Comparison of ENCODE assay signal across 21 cellular contexts in genomic region chr17:44075598-44076293, GRCh38. TPM values are rescaled to one million over a fixed set of nuclear protein-coding genes. Genes with fewer than 3 reads are reported as not detected.
DNase-seq lines count a peak whose midpoint lies in the region; ATAC-seq and TF ChIP-seq lines count a peak whose summit lies in the region.
"Had no signal": no experiment of that assay in that cellular context is flagged by ENCODE, and none has a peak within 500 bp of the region (broad histone marks: within the 10 kb centered on the region; RNA-seq: fewer than 3 reads in every experiment).

No MANE protein-coding gene starts in this region.

- H3K9me3 Mint-ChIP-seq in activated naive CD4-positive, alpha-beta T cell treated with anti-CD3 and anti-CD28 coated beads, Interleukin-2, amount 50 U/mL, for 72 hours, result no peaks in the 10 kb centered on the region
- no peaks in the 10 kb centered on the region for H3K9me3 Mint-ChIP-seq in activated naive CD4-positive, alpha-beta T cell treated with anti-CD3 and anti-CD28 coated beads, Interleukin-2, amount 10 ng/mL, durations not matched to agents 7 days and 5 days
- H3K9me3 Mint-ChIP-seq in stimulated activated naive B cell treated with anti-CD40 and anti-IgM and Interleukin-4, amounts not matched to agents 10 μg/mL and 1 μg/mL and 100 μg/mL, for 72 hours, result no peaks in the 10 kb centered on the region
- H3K9me3 Mint-ChIP-seq in activated CD4-positive, alpha-beta memory T cell treated with anti-CD3 and anti-CD28 coated beads, Interleukin-2, amount 10 ng/mL, durations not matched to agents 7 days and 5 days, result no peaks in the 10 kb centered on the region
- H3K9me3 Mint-ChIP-seq: activated CD4-positive, alpha-beta T cell treated with anti-CD3 and anti-CD28 coated beads, Interleukin-2, amount 10 ng/mL, durations not matched to agents 7 days and 5 days had no signal

- H3K4me1 ChIP-seq in liver (ENCODE audit: control insufficient read depth in 4 of 4, insufficient read depth in 4 of 4, low read length in 3 of 4), result peaks cover 8 to 40% (median 32%) of the 10 kb centered on the region in 4 donors

- TF ChIP-seq RAD21 in liver (IDR thresholded peaks at IDR 0.05), result no peak

- no peak overlapping the region for H3K4me3 Mint-ChIP-seq in activated naive CD4-positive, alpha-beta T cell treated with anti-CD3 and anti-CD28 coated beads, Interleukin-2, amount 10 ng/mL, durations not matched to agents 7 days and 5 days
- no peak overlapping the region for H3K4me3 Mint-ChIP-seq in stimulated activated naive B cell treated with anti-CD40 and anti-IgM and Interleukin-4, amounts not matched to agents 10 μg/mL and 1 μg/mL and 100 μg/mL, for 72 hours
- no peak overlapping the region for H3K4me3 Mint-ChIP-seq in activated CD4-positive, alpha-beta memory T cell treated with anti-CD3 and anti-CD28 coated beads, Interleukin-2, amount 10 ng/mL, durations not matched to agents 7 days and 5 days
- H3K4me3 Mint-ChIP-seq: activated CD4-positive, alpha-beta T cell treated with anti-CD3 and anti-CD28 coated beads, Interleukin-2, amount 10 ng/mL, durations not matched to agents 7 days and 5 days had no signal

- H3K9ac ChIP-seq in liver (ENCODE audit: low read depth in 1 of 2, low read length in 2 of 2), result no peak overlapping the region

- ATAC-seq in activated naive CD4-positive, alpha-beta T cell treated with anti-CD3 and anti-CD28 coated beads, Interleukin-2, amount 50 U/mL, for 72 hours, result no peak
- ATAC-seq in stimulated activated naive B cell treated with anti-CD40 and anti-IgM and Interleukin-4, amounts not matched to agents 10 μg/mL and 1 μg/mL and 100 μg/mL, for 72 hours (replicated peaks), result no peak
- ATAC-seq: Panc1; stimulated activated naive CD8-positive, alpha-beta T cell treated with anti-CD3 and anti-CD28 coated beads, Interleukin-15, Interleukin-2, amounts not matched to agents 100 U/mL and 50 U/mL, for 24 hours had no signal

- H3K36me3 Mint-ChIP-seq in activated naive CD4-positive, alpha-beta T cell treated with anti-CD3 and anti-CD28 coated beads, Interleukin-2, amount 50 U/mL, for 72 hours, result no peaks in the 10 kb centered on the region
- H3K36me3 Mint-ChIP-seq in activated naive CD4-positive, alpha-beta T cell treated with anti-CD3 and anti-CD28 coated beads, Interleukin-2, amount 10 ng/mL, durations not matched to agents 7 days and 5 days, result peaks cover 17% of the 10 kb centered on the region
- H3K36me3 Mint-ChIP-seq in stimulated activated naive B cell treated with anti-CD40 and anti-IgM and Interleukin-4, amounts not matched to agents 10 μg/mL and 1 μg/mL and 100 μg/mL, for 72 hours, result peaks cover 32 to 63% of the 10 kb centered on the region in 2 donors
- H3K36me3 Mint-ChIP-seq in activated CD4-positive, alpha-beta memory T cell treated with anti-CD3 and anti-CD28 coated beads, Interleukin-2, amount 10 ng/mL, durations not matched to agents 7 days and 5 days (ENCODE audit: low read depth), result peaks cover 27% of the 10 kb centered on the region

- 91% methylated on average over 10 of the region's 10 CpGs for WGBS in liver

- peak overlapping the region; percentile 36 to 61 for H3K27ac Mint-ChIP-seq in activated naive CD4-positive, alpha-beta T cell treated with anti-CD3 and anti-CD28 coated beads, Interleukin-2, amount 50 U/mL, for 72 hours
- H3K27ac Mint-ChIP-seq in activated naive CD4-positive, alpha-beta T cell treated with anti-CD3 and anti-CD28 coated beads, Interleukin-2, amount 10 ng/mL, durations not matched to agents 7 days and 5 days, result no peak overlapping the region
- peak overlapping the region; percentile 51 for H3K27ac Mint-ChIP-seq in stimulated activated naive B cell treated with anti-CD40 and anti-IgM and Interleukin-4, amounts not matched to agents 10 μg/mL and 1 μg/mL and 100 μg/mL, for 72 hours
- H3K27ac Mint-ChIP-seq in activated CD4-positive, alpha-beta memory T cell treated with anti-CD3 and anti-CD28 coated beads, Interleukin-2, amount 10 ng/mL, durations not matched to agents 7 days and 5 days, result no peak overlapping the region
- H3K27ac Mint-ChIP-seq: activated CD4-positive, alpha-beta T cell treated with anti-CD3 and anti-CD28 coated beads, Interleukin-2, amount 10 ng/mL, durations not matched to agents 7 days and 5 days had no signal

- H3K27ac ChIP-seq in VCaP (peak overlapping the region; percentile 98), liver (ENCODE audit: low read depth in 1 of 2, low read length in 2 of 2) (peak overlapping the region; percentile 2 to 44)

- CTCF ChIA-PET in activated naive CD4-positive, alpha-beta T cell treated with anti-CD3 and anti-CD28 coated beads, Interleukin-2, amount 10 ng/mL, durations not matched to agents 7 days and 5 days (lab: Charles Lee), result interaction anchor here (1.5 kb wide), 1 partner anchor 8 kb away, joined by 5 read pairs; no protein-coding TSS in a partner anchor
- CTCF ChIA-PET in activated CD4-positive, alpha-beta memory T cell treated with anti-CD3 and anti-CD28 coated beads, Interleukin-2, amount 10 ng/mL, durations not matched to agents 7 days and 5 days (lab: Charles Lee), result no interaction called here

- H3K36me3 ChIP-seq in liver (ENCODE audit: control insufficient read depth in 4 of 4, insufficient read depth in 3 of 4, low read depth in 1 of 4, low read length in 3 of 4), result peaks cover 0 to 24% (median 7%) of the 10 kb centered on the region in 4 donors

- H3K27me3 ChIP-seq in liver (ENCODE audit: control insufficient read depth in 4 of 4, insufficient read depth in 4 of 4, low read length in 3 of 4), result no peaks in the 10 kb centered on the region

- TF ChIP-seq CTCF in VCaP (conservative IDR thresholded peaks at IDR 0.05) (no peak), liver (IDR thresholded peaks at IDR 0.05; ENCODE audit: low read depth, low read length, missing input control) (no peak)

- no peak overlapping the region for H3K4me3 ChIP-seq in liver (ENCODE audit: low read depth in 1 of 3, low read length in 3 of 3)
- H3K4me3 ChIP-seq: smooth muscle cell had no signal

- DNase-seq in activated naive CD4-positive, alpha-beta T cell treated with anti-CD3 and anti-CD28 coated beads, Interleukin-2, amount 50 U/mL, for 72 hours (ENCODE audit: low spot score in 2 of 2), result no peak
- DNase-seq in activated naive CD4-positive, alpha-beta T cell treated with anti-CD3 and anti-CD28 coated beads, Interleukin-2, amount 10 ng/mL, durations not matched to agents 7 days and 5 days, result no peak
- DNase-seq in stimulated activated naive B cell treated with anti-CD40 and anti-IgM and Interleukin-4, amounts not matched to agents 10 μg/mL and 1 μg/mL and 100 μg/mL, for 72 hours, result no peak
- no peak for DNase-seq in activated CD4-positive, alpha-beta memory T cell treated with anti-CD3 and anti-CD28 coated beads, Interleukin-2, amount 10 ng/mL, durations not matched to agents 7 days and 5 days
- DNase-seq in kidney tubule cell (ENCODE audit: low spot score), result no peak
- no peak for DNase-seq in mucosa of gallbladder (ENCODE audit: low spot score)
- DNase-seq: 8988T; activated CD4-positive, alpha-beta T cell treated with anti-CD3 and anti-CD28 coated beads, Interleukin-2, amount 10 ng/mL, durations not matched to agents 7 days and 5 days; activated CD8-positive, alpha-beta memory T cell treated with anti-CD3 and anti-CD28 coated beads, Interleukin-2, amount 50 U/mL, for 4 hours; Calu3; cortex of kidney; midbrain; MM.1S; NCI-H1436; NCI-H2107; stimulated activated CD4-positive, alpha-beta T cell treated with anti-CD3 and anti-CD28 coated beads, Interleukin-2, amount 100 ng/mL, for 48 hours; stimulated activated naive CD8-positive, alpha-beta T cell treated with anti-CD3 and anti-CD28 coated beads, Interleukin-15, Interleukin-2, amounts not matched to agents 100 U/mL and 50 U/mL, for 24 hours had no signal

- POLR2A ChIA-PET in activated CD4-positive, alpha-beta memory T cell treated with anti-CD3 and anti-CD28 coated beads, Interleukin-2, amount 10 ng/mL, durations not matched to agents 7 days and 5 days (lab: Charles Lee), result interaction anchor here (1.7 kb wide), 1 partner anchor 10 kb away, joined by 10 read pairs; the partner anchor contains the start of gene LSM12

- no peaks in the 10 kb centered on the region for H3K9me3 ChIP-seq in liver (ENCODE audit: control insufficient read depth in 4 of 4, low read length in 3 of 4)

- H3K4me1 Mint-ChIP-seq in activated naive CD4-positive, alpha-beta T cell treated with anti-CD3 and anti-CD28 coated beads, Interleukin-2, amount 10 ng/mL, durations not matched to agents 7 days and 5 days, result peaks cover 17% of the 10 kb centered on the region
- peaks cover 19 to 37% of the 10 kb centered on the region in 2 donors for H3K4me1 Mint-ChIP-seq in stimulated activated naive B cell treated with anti-CD40 and anti-IgM and Interleukin-4, amounts not matched to agents 10 μg/mL and 1 μg/mL and 100 μg/mL, for 72 hours
- H3K4me1 Mint-ChIP-seq in activated CD4-positive, alpha-beta memory T cell treated with anti-CD3 and anti-CD28 coated beads, Interleukin-2, amount 10 ng/mL, durations not matched to agents 7 days and 5 days, result peaks cover 18% of the 10 kb centered on the region

- no peaks in the 10 kb centered on the region for H3K27me3 Mint-ChIP-seq in activated naive CD4-positive, alpha-beta T cell treated with anti-CD3 and anti-CD28 coated beads, Interleukin-2, amount 10 ng/mL, durations not matched to agents 7 days and 5 days
- H3K27me3 Mint-ChIP-seq in stimulated activated naive B cell treated with anti-CD40 and anti-IgM and Interleukin-4, amounts not matched to agents 10 μg/mL and 1 μg/mL and 100 μg/mL, for 72 hours, result no peaks in the 10 kb centered on the region
- H3K27me3 Mint-ChIP-seq in activated CD4-positive, alpha-beta memory T cell treated with anti-CD3 and anti-CD28 coated beads, Interleukin-2, amount 10 ng/mL, durations not matched to agents 7 days and 5 days, result no peaks in the 10 kb centered on the region
- H3K27me3 Mint-ChIP-seq: activated CD4-positive, alpha-beta T cell treated with anti-CD3 and anti-CD28 coated beads, Interleukin-2, amount 10 ng/mL, durations not matched to agents 7 days and 5 days had no signal

RNA-seq across cellular contexts. Expression of gene G6PC3, which starts 5.2 kb away (rescaled TPM):
- total RNA-seq in activated naive CD4-positive, alpha-beta T cell treated with anti-CD3 and anti-CD28 coated beads, Interleukin-2, amount 50 U/mL, for 72 hours, result 10 to 100 TPM; 17.7 to 20.3 TPM
- total RNA-seq in liver (1 to 10 TPM; 6.7 to 7.8 TPM), mucosa of gallbladder (62.3 TPM)
- 10 to 100 TPM in 1 of 2 donors, 1 to 10 TPM in 1; 8.7 to 15.1 TPM for polyA plus RNA-seq in liver
- 10 to 100 TPM; 19.3 to 19.9 TPM for total RNA-seq in activated CD4-positive, alpha-beta memory T cell treated with anti-CD3 and anti-CD28 coated beads, Interleukin-2, amount 10 ng/mL, durations not matched to agents 7 days and 5 days

RNA-seq across cellular contexts. Expression of gene LSM12, which starts 9.3 kb away (rescaled TPM):
- 10 to 100 TPM; 71.4 to 73.5 TPM for total RNA-seq in activated naive CD4-positive, alpha-beta T cell treated with anti-CD3 and anti-CD28 coated beads, Interleukin-2, amount 50 U/mL, for 72 hours
- total RNA-seq in liver (10 to 100 TPM; 12.1 to 13.6 TPM), mucosa of gallbladder (47.3 TPM)
- polyA plus RNA-seq in liver, result 10 to 100 TPM; 16.7 to 31.9 TPM
- 10 to 100 TPM; 61.1 to 62.8 TPM for total RNA-seq in activated CD4-positive, alpha-beta memory T cell treated with anti-CD3 and anti-CD28 coated beads, Interleukin-2, amount 10 ng/mL, durations not matched to agents 7 days and 5 days

RNA-seq across cellular contexts. Expression of gene HDAC5, which starts 47.7 kb away (rescaled TPM):
- 10 to 100 TPM; 17.3 to 27.8 TPM for total RNA-seq in activated naive CD4-positive, alpha-beta T cell treated with anti-CD3 and anti-CD28 coated beads, Interleukin-2, amount 50 U/mL, for 72 hours
- total RNA-seq in liver (10 to 100 TPM; 18.2 to 20.3 TPM), mucosa of gallbladder (87.4 TPM)
- polyA plus RNA-seq in liver, result 10 to 100 TPM in 1 of 2 donors, 1 to 10 TPM in 1; 5.8 to 10.7 TPM
- 10 to 100 TPM; 42.2 to 42.7 TPM for total RNA-seq in activated CD4-positive, alpha-beta memory T cell treated with anti-CD3 and anti-CD28 coated beads, Interleukin-2, amount 10 ng/mL, durations not matched to agents 7 days and 5 days

Comparison
In these comparisons a context has a peak if more than half of its experiments do, and no peak if none do; other contexts are left out.
1. H3K27ac Mint-ChIP-seq: peak in activated naive CD4-positive, alpha-beta T cell treated with anti-CD3 and anti-CD28 coated beads, Interleukin-2, amount 50 U/mL, for 72 hours (2 of 2) and stimulated activated naive B cell treated with anti-CD40 and anti-IgM and Interleukin-4, amounts not matched to agents 10 μg/mL and 1 μg/mL and 100 μg/mL, for 72 hours (single experiment); none in activated naive CD4-positive, alpha-beta T cell treated with anti-CD3 and anti-CD28 coated beads, Interleukin-2, amount 10 ng/mL, durations not matched to agents 7 days and 5 days (single experiment) and activated CD4-positive, alpha-beta memory T cell treated with anti-CD3 and anti-CD28 coated beads, Interleukin-2, amount 10 ng/mL, durations not matched to agents 7 days and 5 days (single experiment).